ENCODE assay signal across 22 cellular contexts in the genomic region with DNA sequence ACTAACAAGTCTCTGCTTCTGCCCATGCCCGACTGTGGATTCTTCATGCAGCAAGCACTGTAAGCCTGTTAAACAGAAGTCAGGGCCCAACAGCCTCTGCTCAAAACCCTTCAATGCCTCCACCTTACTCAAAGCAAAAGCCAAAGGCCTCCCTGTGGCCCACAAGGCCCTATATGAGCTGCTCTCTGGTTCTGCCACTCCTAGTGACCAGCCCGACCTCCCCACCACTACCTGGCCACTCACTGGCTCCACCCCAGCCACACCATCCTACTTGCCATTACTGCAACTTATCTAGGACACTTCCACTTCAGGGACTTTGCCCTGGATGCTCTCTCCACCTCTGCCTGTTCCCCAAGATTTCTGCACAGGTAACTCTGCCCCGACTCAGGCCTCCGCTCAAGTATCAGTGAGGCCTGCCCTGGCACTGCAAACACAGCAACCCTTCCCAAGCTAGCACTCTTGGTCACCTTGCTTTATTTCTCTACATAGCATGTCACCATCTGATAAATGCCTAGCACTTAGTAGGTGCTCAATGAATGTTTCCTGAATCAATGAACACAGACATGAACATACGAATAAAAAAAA.
"Had no signal": no experiment of that assay in that cellular context is flagged by ENCODE, and none has a peak within 500 bp of the region (broad histone marks: within the 10 kb centered on the region; RNA-seq: fewer than 3 reads in every experiment).

No MANE protein-coding gene starts in this region.

- H3K4me3 ChIP-seq: gastroesophageal sphincter, heart right ventricle, lung, skin epidermis, suprapubic skin, upper lobe of right lung had no signal

- H3K9me3 Mint-ChIP-seq: natural killer cell treated with Interleukin-12 subunit alpha and Interleukin-12 subunit beta and Interleukin-15 and Interleukin-18, amount 100 ng/mL, for 72 hours had no signal

- H3K27ac ChIP-seq: gastroesophageal sphincter, heart right ventricle, skin epidermis, suprapubic skin, upper lobe of right lung had no signal

- H3K9me3 ChIP-seq: suprapubic skin, upper lobe of right lung had no signal

- ATAC-seq: gastroesophageal sphincter; heart right ventricle; left cardiac atrium; natural killer cell treated with Interleukin-12 subunit alpha and Interleukin-12 subunit beta and Interleukin-15 and Interleukin-18, amount 100 ng/mL, for 72 hours; upper lobe of right lung had no signal

- H3K27ac Mint-ChIP-seq: dendritic cell treated with granulocyte-macrophage colony-stimulating factor and Interleukin-4, amounts not matched to agents 40 ng/mL and 50 ng/mL, for 4 days; natural killer cell treated with Interleukin-12 subunit alpha and Interleukin-12 subunit beta and Interleukin-15 and Interleukin-18, amount 100 ng/mL, for 72 hours; stimulated activated naive CD8-positive, alpha-beta T cell treated with anti-CD3 and anti-CD28 coated beads, Interleukin-15, Interleukin-2, amounts not matched to agents 100 ng/mL and 50 ng/mL, for 24 hours had no signal

- H3K27me3 Mint-ChIP-seq: dendritic cell treated with granulocyte-macrophage colony-stimulating factor and Interleukin-4, amounts not matched to agents 40 ng/mL and 50 ng/mL, for 4 days; natural killer cell treated with Interleukin-12 subunit alpha and Interleukin-12 subunit beta and Interleukin-15 and Interleukin-18, amount 100 ng/mL, for 72 hours; stimulated activated naive CD8-positive, alpha-beta T cell treated with anti-CD3 and anti-CD28 coated beads, Interleukin-15, Interleukin-2, amounts not matched to agents 100 ng/mL and 50 ng/mL, for 24 hours had no signal

- H3K36me3 ChIP-seq: gastroesophageal sphincter, heart right ventricle, suprapubic skin, upper lobe of right lung had no signal

- DNase-seq: activated CD4-positive, alpha-beta T cell treated with anti-CD3 and anti-CD28 coated beads, Interleukin-2, amount 50 U/mL, for 1 hour; activated CD4-positive, CD25-positive, alpha-beta regulatory T cell; activated CD8-positive, alpha-beta memory T cell treated with anti-CD3 and anti-CD28 coated beads for 24 hours; activated naive CD4-positive, alpha-beta T cell; activated T-cell treated with anti-CD3 and anti-CD28 coated beads for 4 hours; anterior cingulate cortex; effector memory CD4-positive, alpha-beta T cell; heart right ventricle; left cardiac atrium; nucleus accumbens; posterior cingulate gyrus; stimulated activated CD4-positive, alpha-beta T cell treated with anti-CD3 and anti-CD28 coated beads, Interleukin-4, amount 100 ng/mL, for 4 hours; stimulated activated CD8-positive, alpha-beta memory T cell treated with anti-CD3 and anti-CD28 coated beads, Interleukin-4, amount 100 ng/mL, for 48 hours; T-helper 2 cell; upper lobe of right lung had no signal

- H3K4me3 Mint-ChIP-seq: dendritic cell treated with granulocyte-macrophage colony-stimulating factor and Interleukin-4, amounts not matched to agents 40 ng/mL and 50 ng/mL, for 4 days; natural killer cell treated with Interleukin-12 subunit alpha and Interleukin-12 subunit beta and Interleukin-15 and Interleukin-18, amount 100 ng/mL, for 72 hours; stimulated activated naive CD8-positive, alpha-beta T cell treated with anti-CD3 and anti-CD28 coated beads, Interleukin-15, Interleukin-2, amounts not matched to agents 100 ng/mL and 50 ng/mL, for 24 hours had no signal

- H3K27me3 ChIP-seq: gastroesophageal sphincter, heart right ventricle, suprapubic skin, upper lobe of right lung had no signal
